16 cellular contexts compared by ENCODE assay signal in the genomic region with DNA sequence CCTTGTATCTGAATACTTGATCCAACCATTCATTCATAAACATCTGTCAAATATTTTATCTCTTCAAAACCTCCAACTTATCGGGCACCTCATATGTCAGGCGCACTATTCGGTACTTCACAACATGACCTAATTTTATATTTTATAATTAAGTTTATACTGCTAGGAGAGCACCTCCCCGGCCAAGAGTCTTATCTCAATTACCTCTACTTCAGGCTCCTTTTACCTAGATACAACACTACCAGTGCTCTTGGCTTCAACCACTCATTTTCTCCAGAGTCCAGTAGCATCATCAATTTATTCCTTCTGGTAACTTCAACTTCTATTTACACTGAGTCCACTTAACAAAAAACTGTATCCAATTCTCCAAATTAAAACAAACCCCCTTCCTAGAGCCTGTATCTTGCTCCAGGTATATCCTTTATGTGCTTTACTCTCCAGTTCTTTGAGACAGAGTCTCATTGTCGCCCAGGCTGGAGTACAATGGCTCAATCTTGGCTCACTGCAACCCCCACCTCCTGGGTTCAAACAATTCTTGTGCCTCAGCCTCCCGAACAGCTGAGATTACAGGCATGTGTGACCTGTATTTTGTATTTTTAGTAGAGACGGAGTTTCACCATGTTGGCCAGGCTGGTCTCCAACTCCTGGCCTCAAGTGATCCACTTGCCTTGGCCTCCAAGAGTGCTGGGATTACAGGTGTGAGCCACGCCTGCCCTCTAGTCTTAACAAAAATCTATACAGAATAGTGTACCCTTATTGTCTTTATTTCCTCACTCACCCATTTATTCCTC.
"Had no signal": no experiment of that assay in that cellular context is flagged by ENCODE, and none has a peak within 500 bp of the region (broad histone marks: within the 10 kb centered on the region; RNA-seq: fewer than 3 reads in every experiment).

No MANE protein-coding gene starts in this region.

- H3K9me3 ChIP-seq: adrenal gland, transverse colon, vagina had no signal

- DNase-seq: activated CD4-positive, alpha-beta T cell treated with anti-CD3 and anti-CD28 coated beads, Interleukin-2, amount 10 ng/mL, durations not matched to agents 24 days and 14 days; activated CD8-positive, alpha-beta T cell treated with anti-CD3 and anti-CD28 coated beads for 36 hours; activated effector memory CD4-positive, alpha-beta T cell treated with Interleukin-2 at 50 U/mL for 16 hours; activated naive CD4-positive, alpha-beta T cell treated with anti-CD3 and anti-CD28 coated beads, Interleukin-2, amount 50 U/mL, for 16 hours; activated T-cell treated with anti-CD3 and anti-CD28 coated beads, Interleukin-2, amount 50 U/mL, for 4 hours; adrenal gland; dorsolateral prefrontal cortex; erythroblast; mesenchymal stem cell; occipital lobe; posterior cingulate gyrus; stimulated activated CD4-positive, alpha-beta T cell treated with anti-CD3 and anti-CD28 coated beads, Interleukin-2, amount 100 ng/mL, for 24 hours; stimulated activated naive CD4-positive, alpha-beta T cell treated with Interleukin-2 at 50 U/mL for 16 hours; transverse colon had no signal

- H3K4me3 Mint-ChIP-seq: activated CD4-positive, alpha-beta T cell treated with anti-CD3 and anti-CD28 coated beads, Interleukin-2, amount 10 ng/mL, durations not matched to agents 24 days and 14 days; activated CD8-positive, alpha-beta T cell treated with anti-CD3 and anti-CD28 coated beads for 36 hours; activated T-cell treated with anti-CD3 and anti-CD28 coated beads, Interleukin-2, amount 50 U/mL, for 4 hours; nephron had no signal

- H3K9me3 Mint-ChIP-seq: activated CD4-positive, alpha-beta T cell treated with anti-CD3 and anti-CD28 coated beads, Interleukin-2, amount 10 ng/mL, durations not matched to agents 24 days and 14 days; activated CD8-positive, alpha-beta T cell treated with anti-CD3 and anti-CD28 coated beads for 36 hours; activated T-cell treated with anti-CD3 and anti-CD28 coated beads, Interleukin-2, amount 50 U/mL, for 4 hours; nephron had no signal

- H3K27me3 Mint-ChIP-seq: activated CD4-positive, alpha-beta T cell treated with anti-CD3 and anti-CD28 coated beads, Interleukin-2, amount 10 ng/mL, durations not matched to agents 24 days and 14 days; activated CD8-positive, alpha-beta T cell treated with anti-CD3 and anti-CD28 coated beads for 36 hours had no signal

- H3K27ac Mint-ChIP-seq: activated CD4-positive, alpha-beta T cell treated with anti-CD3 and anti-CD28 coated beads, Interleukin-2, amount 10 ng/mL, durations not matched to agents 24 days and 14 days; activated CD8-positive, alpha-beta T cell treated with anti-CD3 and anti-CD28 coated beads for 36 hours; nephron had no signal

- ATAC-seq: activated CD8-positive, alpha-beta T cell treated with anti-CD3 and anti-CD28 coated beads for 36 hours; activated T-cell treated with anti-CD3 and anti-CD28 coated beads, Interleukin-2, amount 50 U/mL, for 4 hours had no signal
